8 cellular contexts compared by ENCODE assay signal in the genomic region with DNA sequence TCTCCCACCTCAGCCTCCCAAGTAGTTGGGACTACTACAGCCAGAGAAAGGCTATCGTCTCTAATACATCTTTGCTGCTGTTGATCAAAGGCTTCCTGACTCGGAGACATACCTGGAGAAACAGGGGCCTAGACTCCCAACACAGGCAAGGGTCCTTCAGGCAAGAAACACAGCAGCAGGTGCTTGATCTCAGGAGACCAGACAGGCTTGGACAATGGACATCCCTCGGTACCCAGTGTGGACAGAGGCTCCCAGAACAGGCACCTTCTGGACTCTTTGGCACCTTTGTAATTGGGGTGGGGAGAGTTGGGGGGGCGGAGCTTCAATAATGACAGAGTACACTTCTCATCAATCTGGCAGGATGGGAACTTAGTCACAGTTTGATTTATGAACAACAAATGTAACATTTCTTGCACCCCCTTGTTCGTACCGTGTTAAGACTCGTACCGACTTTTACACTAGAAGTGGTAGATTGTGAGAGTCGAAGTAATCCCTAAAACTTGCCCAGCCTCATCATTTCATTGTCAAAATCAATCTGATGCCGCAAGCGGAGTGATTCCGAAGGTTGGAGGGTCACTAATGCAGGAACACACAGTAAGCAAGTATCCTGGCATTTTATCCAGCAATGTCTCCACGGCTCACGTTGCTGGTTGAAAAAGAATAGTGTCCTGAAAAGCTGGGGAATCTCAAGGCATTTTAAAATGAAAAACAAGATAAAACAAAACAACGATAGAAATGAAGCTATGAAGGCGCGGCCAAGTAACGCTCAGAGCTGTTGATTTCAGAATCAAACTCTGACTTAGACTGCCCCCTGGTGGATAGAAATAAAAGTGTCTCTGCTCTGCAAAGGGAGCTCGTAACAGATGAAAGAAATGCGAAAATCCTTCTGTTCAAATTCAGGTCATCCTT. TPM values are rescaled to one million over a fixed set of nuclear protein-coding genes. Genes with fewer than 3 reads are reported as not detected.
DNase-seq lines count a peak whose midpoint lies in the region; ATAC-seq, FAIRE-seq and TF ChIP-seq lines count a peak whose summit lies in the region.

No MANE protein-coding gene starts in this region.

- peaks cover 7% of the 10 kb centered on the region for H3K27me3 Mint-ChIP-seq in CD4-positive, CD25-positive, alpha-beta regulatory T cell

- H3K36me3 Mint-ChIP-seq in CD4-positive, CD25-positive, alpha-beta regulatory T cell = no peaks in the 10 kb centered on the region

- H3K9me3 ChIP-seq in CD4-positive, CD25-positive, alpha-beta regulatory T cell (ENCODE audit: control insufficient read depth in 2 of 2, low read length in 2 of 2) = no peaks in the 10 kb centered on the region
- H3K9me3 ChIP-seq in mucosa of descending colon (no peaks in the 10 kb centered on the region), tibial artery (no peaks in the 10 kb centered on the region)

- peak; percentile 58 to 60 for ATAC-seq in CD4-positive, CD25-positive, alpha-beta regulatory T cell (ENCODE audit: low read depth in 2 of 2)
- peak; percentile 53 for ATAC-seq in GM18858 (IDR thresholded peaks at IDR 0.05; ENCODE audit: unreplicated experiment)
- ATAC-seq in HG03060 (IDR thresholded peaks at IDR 0.05; ENCODE audit: low read depth, unreplicated experiment) = peak; percentile 64
- peak; percentile 65 for ATAC-seq in mucosa of descending colon

- H3K27ac Mint-ChIP-seq in CD4-positive, CD25-positive, alpha-beta regulatory T cell = peak overlapping the region in 1 of 3 donors; percentile 23

- H3K4me3 Mint-ChIP-seq in CD4-positive, CD25-positive, alpha-beta regulatory T cell = no peak overlapping the region

- no peak overlapping the region for H3K4me3 ChIP-seq in CD4-positive, CD25-positive, alpha-beta regulatory T cell (ENCODE audit: low read depth, low read length)
- H3K4me3 ChIP-seq in mucosa of descending colon (no peak overlapping the region), tibial artery (no peak overlapping the region)

- TF ChIP-seq CTCF in VCaP (conservative IDR thresholded peaks at IDR 0.05) (peak; percentile 76), mucosa of descending colon (IDR thresholded peaks at IDR 0.05) (peak; percentile 63), tibial artery (IDR thresholded peaks at IDR 0.05) (peak; percentile 85 to 88)

- H3K27ac ChIP-seq in CD4-positive, CD25-positive, alpha-beta regulatory T cell (ENCODE audit: insufficient read depth, low read length, poor library complexity, severe bottlenecking) = no peak overlapping the region
- H3K27ac ChIP-seq in VCaP (no peak overlapping the region), tibial artery (no peak overlapping the region)

- DNase-seq in CD4-positive, CD25-positive, alpha-beta regulatory T cell = peak; percentile 17 to 62 (median 39)
- DNase-seq in NCI-H2107 treated with DMSO at 0.1 percent for 48 hours (lab: John Stamatoyannopoulos, UW; ENCODE audit: unreplicated experiment) = peak; percentile 76
- DNase-seq in mucosa of descending colon = peak in 1 of 3 donors; percentile 74
- DNase-seq in tibial artery = peak in 1 of 2 donors; percentile 48

- no peaks in the 10 kb centered on the region for H3K4me1 ChIP-seq in CD4-positive, CD25-positive, alpha-beta regulatory T cell (ENCODE audit: control insufficient read depth, insufficient read depth, low read length, poor library complexity, severe bottlenecking)
- no peaks in the 10 kb centered on the region for H3K4me1 ChIP-seq in mucosa of descending colon (ENCODE audit: low read depth)
- no peaks in the 10 kb centered on the region for H3K4me1 ChIP-seq in tibial artery

- peaks cover 0 to 4% (median 0%) of the 10 kb centered on the region in 7 donors for H3K9me3 Mint-ChIP-seq in CD4-positive, CD25-positive, alpha-beta regulatory T cell

- H3K4me1 Mint-ChIP-seq in CD4-positive, CD25-positive, alpha-beta regulatory T cell = peaks cover 0 to 7% (median 3%) of the 10 kb centered on the region in 4 donors

- no peaks in the 10 kb centered on the region for H3K27me3 ChIP-seq in CD4-positive, CD25-positive, alpha-beta regulatory T cell (ENCODE audit: control insufficient read depth, insufficient read depth, low read length)
- no peaks in the 10 kb centered on the region for H3K27me3 ChIP-seq in tibial artery

- FAIRE-seq in endometrium (lab: Jason Lieb, UNC) = peak; percentile 92

- H3K36me3 ChIP-seq in CD4-positive, CD25-positive, alpha-beta regulatory T cell (ENCODE audit: control insufficient read depth, insufficient read depth, low read length) = no peaks in the 10 kb centered on the region
- no peaks in the 10 kb centered on the region for H3K36me3 ChIP-seq in mucosa of descending colon (ENCODE audit: low read depth)
- no peaks in the 10 kb centered on the region for H3K36me3 ChIP-seq in tibial artery

- intact Hi-C loops in mucosa of descending colon (cut with DNase I, micrococcal nuclease) (no loop called here), tibial artery (cut with DNase I; ENCODE audit: low total_unique reads) (loop anchor here (5.0 kb wide), 1 partner anchor 656 kb away; no protein-coding TSS in a partner anchor)

RNA-seq across cellular contexts. Expression of a gene that starts 46.4 kb away (rescaled TPM):
- not detected for total RNA-seq in CD4-positive, CD25-positive, alpha-beta regulatory T cell
- polyA plus RNA-seq in CD4-positive, CD25-positive, alpha-beta regulatory T cell = not detected
- 1 to 10 TPM in 1 of 3 donors, under 1 TPM in 2; 0.43 to 4.0 (median 0.65) TPM for total RNA-seq in mucosa of descending colon
